ENCODE assay signal across 13 cellular contexts in the genomic region with DNA sequence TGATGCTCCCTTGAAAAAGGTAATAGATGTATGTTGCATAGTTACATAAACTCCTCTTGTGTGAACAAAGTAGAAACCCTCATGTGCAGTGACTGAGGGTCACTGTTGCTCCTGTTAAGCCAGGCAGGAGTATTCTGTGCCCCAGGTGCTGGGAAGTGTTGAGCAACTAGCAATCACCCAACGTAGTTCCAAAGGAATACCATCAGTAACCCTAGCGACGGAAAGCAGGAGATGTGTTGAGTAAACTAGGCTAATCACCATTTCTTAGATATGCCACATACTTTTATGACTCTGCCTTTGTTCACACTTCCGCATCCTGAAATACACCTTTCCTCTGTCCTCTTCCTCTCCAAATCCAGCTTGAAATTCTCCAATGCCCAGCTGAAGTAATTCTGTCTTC. TPM values are rescaled to one million over a fixed set of nuclear protein-coding genes. Genes with fewer than 3 reads are reported as not detected.
A peak's percentile ranks its signal among the peaks of the same experiment; 100 is the strongest.
DNase-seq lines count a peak whose midpoint lies in the region; ATAC-seq, FAIRE-seq and TF ChIP-seq lines count a peak whose summit lies in the region.
"Had no signal": no experiment of that assay in that cellular context is flagged by ENCODE, and none has a peak within 500 bp of the region (broad histone marks: within the 10 kb centered on the region; RNA-seq: fewer than 3 reads in every experiment).

No MANE protein-coding gene starts in this region.

- no peak for FAIRE-seq in D721Med (lab: Jason Lieb, UNC)
- FAIRE-seq: A549 had no signal

- no peak overlapping the region for H2BK120ac ChIP-seq in trophoblast cell (ENCODE audit: insufficient read depth, low read length, poor library complexity)

- CTCF ChIA-PET in activated CD4-positive, alpha-beta T cell treated with anti-CD3 and anti-CD28 coated beads, Interleukin-2, amount 10 ng/mL, durations not matched to agents 7 days and 5 days (lab: Charles Lee), result interaction anchor here (1.2 kb wide), 1 partner anchor 26 kb away, joined by 3 read pairs; no protein-coding TSS in a partner anchor

- DNase-seq in ELF-1 (ENCODE audit: low read depth, low spot score) (peak; percentile 20), HuH-7.5 (ENCODE audit: low spot score) (peak; percentile 21), hepatocyte (ENCODE audit: low spot score) (peak; percentile 53), trophoblast cell (peak; percentile 85 to 90), D721Med (ENCODE audit: insufficient read length, low spot score) (no peak)
- DNase-seq in activated CD4-positive, alpha-beta T cell treated with anti-CD3 and anti-CD28 coated beads, Interleukin-2, amount 10 ng/mL, durations not matched to agents 7 days and 5 days, result no peak
- DNase-seq: BE2C; CD4-positive, alpha-beta memory T cell; HCEC 1CT; HFFc6 had no signal

- H3K79me2 ChIP-seq in hepatocyte (no peaks in the 10 kb centered on the region), trophoblast cell (ENCODE audit: control insufficient read depth, insufficient read depth, low read length, poor library complexity) (no peaks in the 10 kb centered on the region)

- H3K4me1 ChIP-seq in hepatocyte (ENCODE audit: insufficient read depth) (no peaks in the 10 kb centered on the region), trophoblast cell (ENCODE audit: control insufficient read depth in 1 of 2, insufficient read depth in 2 of 2, low read length in 2 of 2) (peaks cover 3 to 5% of the 10 kb centered on the region in 2 experiments)
- H3K4me1 ChIP-seq: A549, BE2C had no signal

- TF ChIP-seq CTCF in hepatocyte (IDR thresholded peaks at IDR 0.05; ENCODE audit: poor library complexity), result no peak
- no peak for TF ChIP-seq CTCF in D721Med (IDR thresholded peaks at IDR 0.05; ENCODE audit: insufficient read depth, missing control alignments)

- H3K9me3 Mint-ChIP-seq in activated CD4-positive, alpha-beta T cell treated with anti-CD3 and anti-CD28 coated beads, Interleukin-2, amount 10 ng/mL, durations not matched to agents 7 days and 5 days, result no peaks in the 10 kb centered on the region
- H3K9me3 Mint-ChIP-seq: HFFc6 had no signal

- H4K20me1 ChIP-seq in hepatocyte (ENCODE audit: insufficient read depth, poor library complexity, severe bottlenecking), result no peaks in the 10 kb centered on the region

- H2AFZ ChIP-seq in hepatocyte, result no peak overlapping the region
- H2AFZ ChIP-seq in trophoblast cell (ENCODE audit: insufficient read depth, low read length, poor library complexity), result no peak overlapping the region

- H3K36me3 Mint-ChIP-seq in activated CD4-positive, alpha-beta T cell treated with anti-CD3 and anti-CD28 coated beads, Interleukin-2, amount 10 ng/mL, durations not matched to agents 7 days and 5 days (ENCODE audit: low read depth), result no peaks in the 10 kb centered on the region
- H3K36me3 Mint-ChIP-seq: CD4-positive, alpha-beta memory T cell had no signal

- no peaks in the 10 kb centered on the region for H3K9me2 ChIP-seq in hepatocyte (replicated peaks; ENCODE audit: insufficient read depth)

- H3K36me3 ChIP-seq in hepatocyte (replicated peaks; ENCODE audit: insufficient read depth, low read depth) (no peaks in the 10 kb centered on the region), trophoblast cell (ENCODE audit: control insufficient read depth in 1 of 2, insufficient read depth in 2 of 2, low read length in 2 of 2) (no peaks in the 10 kb centered on the region)
- H3K36me3 ChIP-seq: BE2C had no signal

- no peak overlapping the region for H3K4me3 Mint-ChIP-seq in activated CD4-positive, alpha-beta T cell treated with anti-CD3 and anti-CD28 coated beads, Interleukin-2, amount 10 ng/mL, durations not matched to agents 7 days and 5 days
- H3K4me3 Mint-ChIP-seq: CD4-positive, alpha-beta memory T cell; HFFc6 had no signal

- H3K23ac ChIP-seq in trophoblast cell (ENCODE audit: low read length), result no peak overlapping the region

- no peak for ATAC-seq in esophagus mucosa
- ATAC-seq: A549 had no signal

- no peak overlapping the region for H2BK5ac ChIP-seq in trophoblast cell (ENCODE audit: low read depth, low read length, poor library complexity)

- POLR2A ChIA-PET in activated CD4-positive, alpha-beta T cell treated with anti-CD3 and anti-CD28 coated beads, Interleukin-2, amount 10 ng/mL, durations not matched to agents 7 days and 5 days (lab: Charles Lee), result no interaction called here

- no peak overlapping the region for H3K4me2 ChIP-seq in hepatocyte
- H3K4me2 ChIP-seq in trophoblast cell (ENCODE audit: low read length), result no peak overlapping the region
- H3K4me2 ChIP-seq: A549 had no signal

- H2AK5ac ChIP-seq in trophoblast cell (ENCODE audit: low read length), result no peak overlapping the region

- H4K8ac ChIP-seq in trophoblast cell (ENCODE audit: low read depth, low read length), result no peak overlapping the region

- peaks cover 4% of the 10 kb centered on the region for H3K79me1 ChIP-seq in trophoblast cell (ENCODE audit: low read length)

- H3K27ac Mint-ChIP-seq in activated CD4-positive, alpha-beta T cell treated with anti-CD3 and anti-CD28 coated beads, Interleukin-2, amount 10 ng/mL, durations not matched to agents 7 days and 5 days, result no peak overlapping the region
- H3K27ac Mint-ChIP-seq: CD4-positive, alpha-beta memory T cell; HFFc6 had no signal

- H3K27me3 Mint-ChIP-seq in activated CD4-positive, alpha-beta T cell treated with anti-CD3 and anti-CD28 coated beads, Interleukin-2, amount 10 ng/mL, durations not matched to agents 7 days and 5 days, result peaks cover 2% of the 10 kb centered on the region
- H3K27me3 Mint-ChIP-seq: CD4-positive, alpha-beta memory T cell had no signal

- peak overlapping the region; percentile 32 for H3K27ac ChIP-seq in hepatocyte
- H3K27ac ChIP-seq in trophoblast cell (ENCODE audit: low read depth, low read length), result no peak overlapping the region
- H3K27ac ChIP-seq: A549, C4-2B had no signal

- H2BK12ac ChIP-seq in trophoblast cell (ENCODE audit: low read length), result no peak overlapping the region

- 61% methylated on average over 4 of the region's 4 CpGs for WGBS in hepatocyte (ENCODE audit: low lambda C conversion rate, missing lambda C conversion rate)
- WGBS in trophoblast cell (ENCODE audit: extremely low coverage, insufficient coverage, insufficient read length), result no CpG with 5 or more reads among the region's 4 CpGs

- no peak overlapping the region for H3K18ac ChIP-seq in trophoblast cell (ENCODE audit: low read length)

- no peaks in the 10 kb centered on the region for H3K9me3 ChIP-seq in hepatocyte (ENCODE audit: low read depth)
- no peaks in the 10 kb centered on the region for H3K9me3 ChIP-seq in trophoblast cell (ENCODE audit: insufficient read depth, low read depth, low read length)
- H3K9me3 ChIP-seq: A549, BE2C had no signal

- H4K12ac ChIP-seq in trophoblast cell (ENCODE audit: low read depth, low read length), result no peak overlapping the region

- no peak overlapping the region for H4K91ac ChIP-seq in trophoblast cell (ENCODE audit: low read depth, low read length)

- no peak overlapping the region for H3K4me3 ChIP-seq in hepatocyte
- no peak overlapping the region for H3K4me3 ChIP-seq in trophoblast cell (ENCODE audit: low read depth, low read length)
- H3K4me3 ChIP-seq: A549 had no signal

- H3K4ac ChIP-seq in trophoblast cell (ENCODE audit: low read depth, low read length), result no peak overlapping the region

- no peak overlapping the region for H3K9ac ChIP-seq in trophoblast cell (ENCODE audit: low read length)

- H3K14ac ChIP-seq in trophoblast cell (ENCODE audit: low read length), result no peak overlapping the region

- H3K27me3 ChIP-seq in hepatocyte, result no peaks in the 10 kb centered on the region
- no peaks in the 10 kb centered on the region for H3K27me3 ChIP-seq in trophoblast cell (ENCODE audit: insufficient read depth, low read length)
- H3K27me3 ChIP-seq: BE2C had no signal

- no peaks in the 10 kb centered on the region for H3K4me1 Mint-ChIP-seq in activated CD4-positive, alpha-beta T cell treated with anti-CD3 and anti-CD28 coated beads, Interleukin-2, amount 10 ng/mL, durations not matched to agents 7 days and 5 days
- H3K4me1 Mint-ChIP-seq: CD4-positive, alpha-beta memory T cell had no signal

RNA-seq across cellular contexts. Expression of a gene that starts 50.9 kb away (rescaled TPM):
- 66.3 and 79.1 TPM in 2 replicates for total RNA-seq in hepatocyte
- polyA plus RNA-seq in hepatocyte, result 17.4 and 18.9 TPM in 2 replicates
- 35.4 and 36.7 TPM in 2 replicates for polyA plus RNA-seq in trophoblast cell (2013)
- total RNA-seq in activated CD4-positive, alpha-beta T cell treated with anti-CD3 and anti-CD28 coated beads, Interleukin-2, amount 10 ng/mL, durations not matched to agents 7 days and 5 days, result 10 to 100 TPM; 16.8 to 20.7 TPM
- total RNA-seq in esophagus mucosa, result 17.5 TPM

Comparison
In these comparisons a context has a peak if more than half of its experiments do, and no peak if none do; other contexts are left out.
1. DNase-seq: peak in ELF-1 (single experiment), HuH-7.5 (single experiment), hepatocyte (single experiment) and trophoblast cell (2 of 2); none in D721Med (single experiment) and activated CD4-positive, alpha-beta T cell treated with anti-CD3 and anti-CD28 coated beads, Interleukin-2, amount 10 ng/mL, durations not matched to agents 7 days and 5 days (single experiment).